Comparison of ENCODE assay signal across 8 cellular contexts in the genomic region with DNA sequence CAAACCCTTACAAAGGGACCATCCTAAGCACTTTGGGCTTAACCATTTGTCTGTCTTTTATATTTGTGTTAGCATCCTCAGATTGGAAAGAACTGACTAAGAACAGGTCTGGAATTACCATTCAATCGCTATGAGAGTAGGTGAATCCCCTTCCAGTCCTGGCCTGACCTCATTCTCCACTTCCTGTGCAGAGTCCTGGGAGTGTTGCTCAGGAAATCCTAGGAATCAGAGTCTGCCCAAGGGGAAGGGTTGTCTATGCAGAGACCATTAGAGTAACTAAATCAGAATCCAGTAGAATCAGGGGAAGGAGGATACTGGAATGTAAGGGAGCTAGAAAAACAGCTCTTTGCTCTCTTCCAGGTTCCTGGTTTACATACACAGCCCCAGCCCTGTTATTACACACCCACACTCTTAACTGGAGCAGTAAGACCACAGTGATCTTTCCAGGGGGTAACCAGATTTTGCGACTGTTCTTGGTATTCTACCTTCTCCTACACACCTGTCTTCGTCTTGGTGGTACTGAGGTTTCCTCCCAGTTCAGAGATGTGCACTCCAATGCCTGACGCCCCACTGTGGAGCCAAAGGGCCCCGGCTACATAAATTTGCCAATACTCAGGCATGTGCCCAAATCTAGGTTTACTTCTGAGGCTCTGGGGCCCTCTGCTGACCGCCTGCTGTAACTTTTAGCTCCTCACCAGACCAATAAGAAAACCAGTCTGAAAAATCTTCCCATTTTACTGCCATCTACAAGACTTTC.
DNase-seq lines count a peak whose midpoint lies in the region; ATAC-seq and TF ChIP-seq lines count a peak whose summit lies in the region.

No MANE protein-coding gene starts in this region.

- intact Hi-C loops in mammary epithelial cell (cut with micrococcal nuclease): loop anchor here (1.0 kb wide), 2 partner anchors 27 to 183 kb away; no protein-coding TSS in a partner anchor

- H3K9ac ChIP-seq in mammary epithelial cell (ENCODE audit: insufficient read depth, low read length) (no peak overlapping the region), smooth muscle cell (ENCODE audit: low read depth) (no peak overlapping the region)

- CTCF ChIA-PET in mammary epithelial cell (lab: Charles Lee; ENCODE audit: low non-redundant PET): interaction anchor here (0.7 to 1.0 kb wide), 4 partner anchors 11 to 438 kb away, joined by 3 to 6 read pairs (median 5); no protein-coding TSS in a partner anchor

- H3K9me3 ChIP-seq in mammary epithelial cell (replicated peaks; ENCODE audit: insufficient read depth, low read length) (no peaks in the 10 kb centered on the region), smooth muscle cell (replicated peaks; ENCODE audit: low read depth) (no peaks in the 10 kb centered on the region)

- no peak for ATAC-seq in GM21723 (IDR thresholded peaks at IDR 0.05; ENCODE audit: unreplicated experiment)
- ATAC-seq in HG02981 (IDR thresholded peaks at IDR 0.05; ENCODE audit: unreplicated experiment): no peak

- DNase-seq in Daoy (ENCODE audit: low read depth): peak; percentile 77
- peak; percentile 78 for DNase-seq in HT1080 (ENCODE audit: low read depth)
- peak; percentile 63 for DNase-seq in SK-N-DZ (ENCODE audit: low spot score)
- DNase-seq in mammary epithelial cell: peak; percentile 63
- peak; percentile 72 for DNase-seq in inferior parietal cortex (ENCODE audit: extremely low spot score)
- DNase-seq in smooth muscle cell (lab: John Stamatoyannopoulos, UW; ENCODE audit: unreplicated experiment): no peak

- no peaks in the 10 kb centered on the region for H4K20me1 ChIP-seq in mammary epithelial cell (ENCODE audit: insufficient read depth, low read length)
- peaks cover 94% of the 10 kb centered on the region for H4K20me1 ChIP-seq in smooth muscle cell (ENCODE audit: low read depth)

- in situ Hi-C loops in mammary epithelial cell (cut with MboI; ENCODE audit: low sequenced_read_pairs in 2 of 2): loop anchor here in 1 of 2 donors (25.0 kb wide), 1 partner anchor 315 kb away; no protein-coding TSS in a partner anchor

- WGBS in mammary epithelial cell (ENCODE audit: low coverage, missing lambda C conversion rate): 0% methylated on average over 6 of the region's 6 CpGs
- WGBS in smooth muscle cell (ENCODE audit: low lambda C conversion rate): 38% methylated on average over 6 of the region's 6 CpGs

- H3K27me3 ChIP-seq in mammary epithelial cell (ENCODE audit: insufficient read depth, low read length) (no peaks in the 10 kb centered on the region), smooth muscle cell (ENCODE audit: low read depth) (no peaks in the 10 kb centered on the region)

- H3K36me3 ChIP-seq in mammary epithelial cell (ENCODE audit: insufficient read depth, low read length) (no peaks in the 10 kb centered on the region), smooth muscle cell (ENCODE audit: low read depth) (no peaks in the 10 kb centered on the region)

- TF ChIP-seq CTCF in mammary epithelial cell (conservative IDR thresholded peaks at IDR 0.05 in 1 of 2, IDR thresholded peaks at IDR 0.05 in 1 of 2; ENCODE audit: extremely low read depth in 1 of 2, insufficient read depth in 1 of 2, low read depth in 1 of 2, low read length in 2 of 2) (peak; percentile 75), smooth muscle cell (IDR thresholded peaks at IDR 0.05; ENCODE audit: borderline replicate concordance, insufficient read depth, poor library complexity, severe bottlenecking) (peak; percentile 68)

- H3K27ac ChIP-seq in mammary epithelial cell (ENCODE audit: insufficient read depth, low read depth, low read length): peak overlapping the region; percentile 30
- peak overlapping the region; percentile 17 for H3K27ac ChIP-seq in smooth muscle cell (ENCODE audit: low read depth)

- no peaks in the 10 kb centered on the region for H3K79me2 ChIP-seq in mammary epithelial cell (ENCODE audit: insufficient read depth, low read length)
- peaks cover 25% of the 10 kb centered on the region for H3K79me2 ChIP-seq in smooth muscle cell (ENCODE audit: low read depth)

- peak overlapping the region; percentile 35 for H3K4me2 ChIP-seq in mammary epithelial cell (ENCODE audit: insufficient read depth, low read depth, low read length)
- H3K4me2 ChIP-seq in smooth muscle cell: peak overlapping the region; percentile 15

- BruUV-seq in mammary epithelial cell (replicated peaks; lab: Mats Ljungman, UMichigan): no TSS peak

- dilution Hi-C loops in mammary epithelial cell (cut with HindIII; ENCODE audit: low sequenced_read_pairs): no loop called here

- peaks cover 11% of the 10 kb centered on the region for H3K4me1 ChIP-seq in mammary epithelial cell (ENCODE audit: insufficient read depth, low read length)
- peaks cover 5% of the 10 kb centered on the region for H3K4me1 ChIP-seq in smooth muscle cell (ENCODE audit: low read depth)

- H2AFZ ChIP-seq in mammary epithelial cell (ENCODE audit: low read depth, low read length) (peak overlapping the region; percentile 12), smooth muscle cell (ENCODE audit: low read depth) (no peak overlapping the region)

- H3K4me3 ChIP-seq in mammary epithelial cell (replicated peaks in 1 of 3; ENCODE audit: insufficient read depth in 1 of 3, low read depth in 2 of 3, low read length in 3 of 3) (no peak overlapping the region), smooth muscle cell (no peak overlapping the region)

- H3F3A ChIP-seq in smooth muscle cell (ENCODE audit: low read depth): peaks cover 4% of the 10 kb centered on the region
